Comparison of ENCODE assay signal across 1 cellular context in the genomic region with DNA sequence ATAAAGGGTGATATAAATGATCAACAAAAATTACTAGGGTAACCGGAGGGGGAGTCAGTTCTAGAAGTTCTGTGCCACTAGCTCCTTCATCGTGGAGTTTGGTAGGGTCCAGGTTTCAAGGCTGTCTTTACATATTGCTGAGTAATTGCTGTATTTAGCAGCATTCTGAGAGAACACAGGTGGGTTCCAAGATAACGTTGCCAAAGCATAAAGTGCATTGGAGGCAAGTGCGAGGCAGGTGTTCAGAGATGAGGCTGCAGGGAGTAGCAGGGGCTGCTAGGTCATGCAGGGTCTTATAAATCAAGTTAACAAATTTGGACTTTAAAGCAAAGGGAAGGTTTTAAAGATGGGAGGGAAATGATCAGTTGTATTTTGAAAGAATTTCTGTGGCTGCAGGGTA.
TF ChIP-seq lines count a peak whose summit lies in the region.

No MANE protein-coding gene starts in this region.

TF ChIP-seq in SK-N-SH, 30 proteins besides CTCF, POLR2A, EP300 and RAD21:
- TF ChIP-seq, protein P1, sequence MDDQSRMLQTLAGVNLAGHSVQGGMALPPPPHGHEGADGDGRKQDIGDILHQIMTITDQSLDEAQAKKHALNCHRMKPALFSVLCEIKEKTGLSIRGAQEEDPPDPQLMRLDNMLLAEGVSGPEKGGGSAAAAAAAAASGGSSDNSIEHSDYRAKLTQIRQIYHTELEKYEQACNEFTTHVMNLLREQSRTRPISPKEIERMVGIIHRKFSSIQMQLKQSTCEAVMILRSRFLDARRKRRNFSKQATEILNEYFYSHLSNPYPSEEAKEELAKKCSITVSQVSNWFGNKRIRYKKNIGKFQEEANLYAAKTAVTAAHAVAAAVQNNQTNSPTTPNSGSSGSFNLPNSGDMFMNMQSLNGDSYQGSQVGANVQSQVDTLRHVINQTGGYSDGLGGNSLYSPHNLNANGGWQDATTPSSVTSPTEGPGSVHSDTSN (IDR thresholded peaks at IDR 0.05), result no peak
- TF ChIP-seq, protein P2, sequence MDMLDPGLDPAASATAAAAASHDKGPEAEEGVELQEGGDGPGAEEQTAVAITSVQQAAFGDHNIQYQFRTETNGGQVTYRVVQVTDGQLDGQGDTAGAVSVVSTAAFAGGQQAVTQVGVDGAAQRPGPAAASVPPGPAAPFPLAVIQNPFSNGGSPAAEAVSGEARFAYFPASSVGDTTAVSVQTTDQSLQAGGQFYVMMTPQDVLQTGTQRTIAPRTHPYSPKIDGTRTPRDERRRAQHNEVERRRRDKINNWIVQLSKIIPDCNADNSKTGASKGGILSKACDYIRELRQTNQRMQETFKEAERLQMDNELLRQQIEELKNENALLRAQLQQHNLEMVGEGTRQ (IDR thresholded peaks at IDR 0.05; ENCODE audit: borderline replicate concordance, low read depth, low read length), result no peak
- TF ChIP-seq MXI1 (IDR thresholded peaks at IDR 0.05; ENCODE audit: low read depth, low read length), result no peak
- TF ChIP-seq GATA2 (CRISPR knock-in tag; IDR thresholded peaks at IDR 0.05), result no peak
- no peak for TF ChIP-seq NFIC (IDR thresholded peaks at IDR 0.05; ENCODE audit: borderline replicate concordance)
- no peak for TF ChIP-seq SIN3A (IDR thresholded peaks at IDR 0.05; ENCODE audit: borderline replicate concordance, low read depth, low read length)
